Comparison of ENCODE assay signal across 2 cellular contexts in genomic region chr7:7595451-7595850, GRCh38.
TF ChIP-seq lines count a peak whose summit lies in the region.

No MANE protein-coding gene starts in this region.

TF ChIP-seq in A549, 52 proteins besides CTCF, POLR2A, EP300 and RAD21:
- TF ChIP-seq POLR2AphosphoS2 (conservative IDR thresholded peaks at IDR 0.05; ENCODE audit: low read length) (no peak), SMC3 (IDR thresholded peaks at IDR 0.05) (peak; percentile 51)

TF ChIP-seq in HCT116, 20 proteins besides CTCF, POLR2A, EP300 and RAD21:
- TF ChIP-seq JUND (IDR thresholded peaks at IDR 0.05) (no peak), CBX3 (IDR thresholded peaks at IDR 0.05; ENCODE audit: low read depth) (no peak), CEBPB (IDR thresholded peaks at IDR 0.05; ENCODE audit: low read depth) (no peak), EZH2phosphoT487 (IDR thresholded peaks at IDR 0.05; ENCODE audit: borderline replicate concordance) (no peak), YY1 (IDR thresholded peaks at IDR 0.05; ENCODE audit: extremely low read depth, insufficient replicate concordance, low read depth, low read length) (no peak), SP1 (IDR thresholded peaks at IDR 0.05; ENCODE audit: low read depth) (no peak), ATF3 (IDR thresholded peaks at IDR 0.05) (no peak), ZFX (IDR thresholded peaks at IDR 0.05) (no peak), TCF7L2 (IDR thresholded peaks at IDR 0.05; ENCODE audit: borderline replicate concordance, extremely low read depth, insufficient read depth, insufficient read length) (no peak), REST (IDR thresholded peaks at IDR 0.05; ENCODE audit: low read depth) (no peak), POLR2AphosphoS5 (IDR thresholded peaks at IDR 0.05; ENCODE audit: low read depth, low read length) (no peak), ZNF274 (IDR thresholded peaks at IDR 0.05; ENCODE audit: low read depth, low read length) (no peak)
